In genomic region chr17:40416671-40417070, GRCh38 we compare ENCODE assay signal across 9 cellular contexts. TPM values are rescaled to one million over a fixed set of nuclear protein-coding genes. Genes with fewer than 3 reads are reported as not detected.
DNase-seq lines count a peak whose midpoint lies in the region; ATAC-seq and TF ChIP-seq lines count a peak whose summit lies in the region.
"Had no signal": no experiment of that assay in that cellular context is flagged by ENCODE, and none has a peak within 500 bp of the region (broad histone marks: within the 10 kb centered on the region; RNA-seq: fewer than 3 reads in every experiment).

No MANE protein-coding gene starts in this region.

- peaks cover 10% of the 10 kb centered on the region; the same call in 1 of the 2 replicates for H4K20me1 ChIP-seq in DOHH2 (ENCODE audit: control insufficient read depth, insufficient read depth, low read depth, low read length)
- H4K20me1 ChIP-seq in MM.1S (ENCODE audit: insufficient read depth, low read length): no peaks in the 10 kb centered on the region

- H3K27me3 Mint-ChIP-seq in chondrocyte (ENCODE audit: low read depth): no peaks in the 10 kb centered on the region
- H3K27me3 Mint-ChIP-seq in naive thymus-derived CD8-positive, alpha-beta T cell: peaks cover 0 to 4% (median 0%) of the 10 kb centered on the region in 5 donors

- no peaks in the 10 kb centered on the region for H3K36me3 Mint-ChIP-seq in chondrocyte (ENCODE audit: low read depth)
- H3K36me3 Mint-ChIP-seq in naive thymus-derived CD8-positive, alpha-beta T cell: no peaks in the 10 kb centered on the region

- POLR2A ChIA-PET in naive thymus-derived CD8-positive, alpha-beta T cell (lab: Charles Lee): interaction anchor here (1.4 to 3.2 kb wide), 5 partner anchors 10 to 147 kb away, joined by 4 to 21 read pairs (median 17); no protein-coding TSS in a partner anchor

- H3K9ac ChIP-seq in MM.1S (ENCODE audit: low read length): peak overlapping the region; percentile 79

- H3K9me2 ChIP-seq in DOHH2 (replicated peaks; ENCODE audit: control insufficient read depth, low read length) (no peaks in the 10 kb centered on the region), MM.1S (replicated peaks; ENCODE audit: insufficient read depth, low read length) (no peaks in the 10 kb centered on the region)

- H3K9me3 ChIP-seq in DOHH2 (ENCODE audit: control insufficient read depth, insufficient read depth, low read length): no peaks in the 10 kb centered on the region
- no peaks in the 10 kb centered on the region for H3K9me3 ChIP-seq in MM.1S (replicated peaks; ENCODE audit: insufficient read depth, low read length)

- TF ChIP-seq CTCF in DOHH2 (IDR thresholded peaks at IDR 0.05; ENCODE audit: low read depth, low read length, poor library complexity, severe bottlenecking): no peak
- no peak for TF ChIP-seq CTCF in MM.1S (IDR thresholded peaks at IDR 0.05; ENCODE audit: low read length)
- TF ChIP-seq CTCF in chondrocyte (IDR thresholded peaks at IDR 0.05): no peak

- peaks cover 60% of the 10 kb centered on the region for H3K36me3 ChIP-seq in DOHH2 (ENCODE audit: control insufficient read depth, low read length)
- peaks cover 3% of the 10 kb centered on the region for H3K36me3 ChIP-seq in MM.1S (replicated peaks; ENCODE audit: insufficient read depth, low read length)

- H3K4me2 ChIP-seq in DOHH2 (ENCODE audit: low read length) (peak overlapping the region; percentile 86), MM.1S (ENCODE audit: low read depth, low read length) (peak overlapping the region; percentile 81)

- H3K4me1 ChIP-seq in DOHH2 (ENCODE audit: control insufficient read depth, low read length): peaks cover 26% of the 10 kb centered on the region
- H3K4me1 ChIP-seq in MM.1S (ENCODE audit: low read length): peaks cover 12% of the 10 kb centered on the region; the same call in 1 of the 2 replicates

- peak overlapping the region; percentile 98 for H3K4me3 ChIP-seq in DOHH2 (ENCODE audit: low read length)
- peak overlapping the region; percentile 98 for H3K4me3 ChIP-seq in MM.1S (ENCODE audit: low read length)

- DNase-seq in MM.1S (peak; percentile 15), chondrocyte (ENCODE audit: low spot score) (no peak), dermis blood vessel endothelial cell (no peak)
- DNase-seq in naive thymus-derived CD8-positive, alpha-beta T cell: no peak
- DNase-seq: NCI-H510A had no signal

- H3K27ac ChIP-seq in DOHH2 (ENCODE audit: low read depth, low read length) (peak overlapping the region; percentile 79), MM.1S (ENCODE audit: low read length) (no peak overlapping the region)

- H3F3A ChIP-seq in DOHH2 (ENCODE audit: control insufficient read depth, insufficient read depth) (peaks cover 3% of the 10 kb centered on the region; the same call in 1 of the 2 replicates), MM.1S (ENCODE audit: insufficient read depth, low read length) (peaks cover 6% of the 10 kb centered on the region; the same call in 1 of the 2 replicates)

- peak overlapping the region; percentile 93; the same call in 1 of the 2 replicates for H2AFZ ChIP-seq in MM.1S (ENCODE audit: low read length)

- peak overlapping the region; percentile 12 for H3K27ac Mint-ChIP-seq in chondrocyte (ENCODE audit: unreplicated experiment)
- no peak overlapping the region for H3K27ac Mint-ChIP-seq in naive thymus-derived CD8-positive, alpha-beta T cell

- ATAC-seq in naive thymus-derived CD8-positive, alpha-beta T cell: no peak
- ATAC-seq in GM21576 (IDR thresholded peaks at IDR 0.05; ENCODE audit: unreplicated experiment): no peak
- no peak for ATAC-seq in HG02798 (IDR thresholded peaks at IDR 0.05; ENCODE audit: poor library complexity, unreplicated experiment)
- ATAC-seq in GM18867 (IDR thresholded peaks at IDR 0.05; ENCODE audit: unreplicated experiment): no peak

- peaks cover 24% of the 10 kb centered on the region for H3K4me1 Mint-ChIP-seq in chondrocyte (ENCODE audit: low read depth)
- H3K4me1 Mint-ChIP-seq in naive thymus-derived CD8-positive, alpha-beta T cell: peaks cover 6 to 27% (median 19%) of the 10 kb centered on the region in 4 donors

- H3K79me2 ChIP-seq in DOHH2 (ENCODE audit: control insufficient read depth, low read length) (peaks cover 46% of the 10 kb centered on the region), MM.1S (ENCODE audit: low read length) (peaks cover 51% of the 10 kb centered on the region)

- H3K9me3 Mint-ChIP-seq in chondrocyte (ENCODE audit: low read depth): no peaks in the 10 kb centered on the region
- H3K9me3 Mint-ChIP-seq in naive thymus-derived CD8-positive, alpha-beta T cell: no peaks in the 10 kb centered on the region

- peak overlapping the region; percentile 98 for H3K4me3 Mint-ChIP-seq in chondrocyte (ENCODE audit: unreplicated experiment)
- H3K4me3 Mint-ChIP-seq in naive thymus-derived CD8-positive, alpha-beta T cell: peak overlapping the region; percentile 26 to 97 (median 90)

- H3K27me3 ChIP-seq in DOHH2 (ENCODE audit: control insufficient read depth, low read length) (no peaks in the 10 kb centered on the region), MM.1S (replicated peaks; ENCODE audit: insufficient read depth, low read length) (no peaks in the 10 kb centered on the region)

RNA-seq across cellular contexts. Expression of gene TOP2A, which starts 1.0 kb away (rescaled TPM):
- total RNA-seq in chondrocyte: 24.6 to 28.2 TPM (median 27.8 TPM) in 3 replicates
- total RNA-seq in naive thymus-derived CD8-positive, alpha-beta T cell: under 1 TPM; 0.41 to 0.81 TPM
- polyA plus RNA-seq in naive thymus-derived CD8-positive, alpha-beta T cell: under 1 TPM in 1 of 3 donors, not detected in 2; 0.14 TPM
- total RNA-seq in dermis blood vessel endothelial cell: 39.3 and 152 TPM in 2 replicates

RNA-seq across cellular contexts. Expression of gene IGFBP4, which starts 26.6 kb away (rescaled TPM):
- total RNA-seq in chondrocyte: 351 to 496 TPM (median 486 TPM) in 3 replicates
- total RNA-seq in naive thymus-derived CD8-positive, alpha-beta T cell: under 1 TPM; 0.80 to 0.86 TPM
- polyA plus RNA-seq in naive thymus-derived CD8-positive, alpha-beta T cell: 1 to 10 TPM in 1 of 3 donors, under 1 TPM in 1, not detected in 1; 0.09 to 1.0 TPM
- 375 and 706 TPM in 2 replicates for total RNA-seq in dermis blood vessel endothelial cell

RNA-seq across cellular contexts. Expression of gene GJD3, which starts 52.1 kb away (rescaled TPM):
- total RNA-seq in chondrocyte: 0.32 to 0.41 TPM in 2 of 3 replicates, not detected in the other
- total RNA-seq in naive thymus-derived CD8-positive, alpha-beta T cell: not detected
- not detected for polyA plus RNA-seq in naive thymus-derived CD8-positive, alpha-beta T cell
- total RNA-seq in dermis blood vessel endothelial cell: 3.7 and 4.3 TPM in 2 replicates

Comparison
In these comparisons a context has a peak if more than half of its experiments do, and no peak if none do; other contexts are left out.
1. RNA of gene TOP2A, which starts 1.0 kb away (total RNA-seq): 39.3 to 152 TPM in dermis blood vessel endothelial cell and 24.6 to 28.2 TPM in chondrocyte; 0.41 to 0.81 TPM in naive thymus-derived CD8-positive, alpha-beta T cell; every median in the first group is over 10 times any median in the second.
2. RNA of gene IGFBP4, which starts 26.6 kb away (total RNA-seq): 351 to 496 TPM in chondrocyte and 375 to 706 TPM in dermis blood vessel endothelial cell; 0.80 to 0.86 TPM in naive thymus-derived CD8-positive, alpha-beta T cell; every median in the first group is over 100 times any median in the second.